1 cellular context compared by ENCODE assay signal in the genomic region with DNA sequence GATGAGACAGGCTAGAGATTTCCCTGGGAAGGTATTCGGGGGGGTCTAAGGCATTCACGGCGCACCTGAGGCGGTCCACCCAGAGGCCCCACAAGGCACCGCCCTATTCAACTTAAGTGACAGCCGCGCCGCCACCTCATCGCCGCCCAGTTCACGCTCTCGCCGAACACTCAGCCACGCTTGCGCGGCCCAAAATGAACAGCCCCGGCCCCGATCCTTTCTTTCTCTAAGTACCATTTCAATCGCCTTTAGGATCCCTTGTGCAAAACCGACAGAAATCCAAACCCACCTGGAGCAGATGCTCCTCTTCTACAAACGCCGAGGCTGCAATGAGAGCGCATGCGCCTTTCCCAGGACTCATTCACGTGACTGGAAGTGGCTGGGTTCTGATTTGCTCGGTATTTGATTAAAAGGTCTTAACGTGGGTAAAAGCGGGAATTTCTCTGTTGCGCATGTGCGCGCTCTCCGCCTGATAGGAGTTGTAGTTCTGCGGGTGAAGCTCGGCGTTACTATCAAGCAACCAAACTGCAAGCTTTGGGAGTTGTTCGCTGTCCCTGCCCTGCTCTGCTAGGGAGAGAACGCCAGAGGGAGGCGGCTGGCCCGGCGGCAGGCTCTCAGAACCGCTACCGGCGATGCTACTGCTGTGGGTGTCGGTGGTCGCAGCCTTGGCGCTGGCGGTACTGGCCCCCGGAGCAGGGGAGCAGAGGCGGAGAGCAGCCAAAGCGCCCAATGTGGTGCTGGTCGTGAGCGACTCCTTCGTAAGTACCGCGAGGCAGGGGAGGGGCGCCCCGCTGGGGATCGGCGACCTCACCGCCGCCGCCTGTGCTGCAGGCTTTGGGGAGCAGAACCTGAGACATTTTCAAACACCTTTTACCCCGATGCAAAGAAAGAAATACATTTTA.
A peak's percentile ranks its signal among the peaks of the same experiment; 100 is the strongest.
TF ChIP-seq lines count a peak whose summit lies in the region.

A gene with protein sequence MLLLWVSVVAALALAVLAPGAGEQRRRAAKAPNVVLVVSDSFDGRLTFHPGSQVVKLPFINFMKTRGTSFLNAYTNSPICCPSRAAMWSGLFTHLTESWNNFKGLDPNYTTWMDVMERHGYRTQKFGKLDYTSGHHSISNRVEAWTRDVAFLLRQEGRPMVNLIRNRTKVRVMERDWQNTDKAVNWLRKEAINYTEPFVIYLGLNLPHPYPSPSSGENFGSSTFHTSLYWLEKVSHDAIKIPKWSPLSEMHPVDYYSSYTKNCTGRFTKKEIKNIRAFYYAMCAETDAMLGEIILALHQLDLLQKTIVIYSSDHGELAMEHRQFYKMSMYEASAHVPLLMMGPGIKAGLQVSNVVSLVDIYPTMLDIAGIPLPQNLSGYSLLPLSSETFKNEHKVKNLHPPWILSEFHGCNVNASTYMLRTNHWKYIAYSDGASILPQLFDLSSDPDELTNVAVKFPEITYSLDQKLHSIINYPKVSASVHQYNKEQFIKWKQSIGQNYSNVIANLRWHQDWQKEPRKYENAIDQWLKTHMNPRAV (plus strand): TSS at position 455 of the 902 bp plus-strand sequence. CDS start 178 bp downstream, at position 633.
SKIC3 (minus strand) TSS at position 331 of the 902 bp plus-strand sequence. CDS start 7,827 bp downstream, outside the sequence.

TF ChIP-seq in HepG2, 621 proteins besides CTCF, POLR2A, EP300 and RAD21 (continued from another document and continues in another):
- TF ChIP-seq ZBTB46 (CRISPR knock-in tag; IDR thresholded peaks at IDR 0.05; ENCODE audit: borderline replicate concordance) (no peak), LRRFIP1 (CRISPR knock-in tag; conservative IDR thresholded peaks at IDR 0.05) (no peak), ZNF205 (CRISPR knock-in tag; IDR thresholded peaks at IDR 0.05) (peak; percentile 29; the same call in 1 of the 2 replicates), ZBTB8A (CRISPR knock-in tag; IDR thresholded peaks at IDR 0.05; ENCODE audit: borderline replicate concordance, low read depth) (no peak), KLF6 (CRISPR knock-in tag; IDR thresholded peaks at IDR 0.05) (no peak), IRX3 (CRISPR knock-in tag; IDR thresholded peaks at IDR 0.05; ENCODE audit: borderline replicate concordance, low read depth) (peak; percentile 67), ZMAT5 (CRISPR knock-in tag; IDR thresholded peaks at IDR 0.05; ENCODE audit: borderline replicate concordance, low read depth) (no peak), ADNP (CRISPR knock-in tag; IDR thresholded peaks at IDR 0.05) (no peak), ZNF556 (CRISPR knock-in tag; IDR thresholded peaks at IDR 0.05; ENCODE audit: borderline replicate concordance) (no peak; the same call in 1 of the 2 replicates), ZSCAN20 (CRISPR knock-in tag; IDR thresholded peaks at IDR 0.05; ENCODE audit: borderline replicate concordance) (no peak), MYC (CRISPR knock-in tag; IDR thresholded peaks at IDR 0.05; ENCODE audit: borderline replicate concordance) (peak; percentile 63; the same call in 1 of the 2 replicates), ZNF569 (CRISPR knock-in tag; IDR thresholded peaks at IDR 0.05; ENCODE audit: borderline replicate concordance) (no peak), ZNF30 (CRISPR knock-in tag; IDR thresholded peaks at IDR 0.05) (no peak; the same call in 1 of the 2 replicates), EEA1 (CRISPR knock-in tag; IDR thresholded peaks at IDR 0.05; ENCODE audit: borderline replicate concordance) (no peak), NFRKB (IDR thresholded peaks at IDR 0.05) (no peak), ARID5B (CRISPR knock-in tag; IDR thresholded peaks at IDR 0.05) (peak; percentile 56), HMG20B (CRISPR knock-in tag; conservative IDR thresholded peaks at IDR 0.05) (no peak; the same call in 1 of the 2 replicates), ZEB1 (IDR thresholded peaks at IDR 0.05; ENCODE audit: insufficient replicate concordance, low read depth) (peak; percentile 86), ZFAT (CRISPR knock-in tag; conservative IDR thresholded peaks at IDR 0.05) (no peak), ZC3H4 (CRISPR knock-in tag; IDR thresholded peaks at IDR 0.05; ENCODE audit: borderline replicate concordance) (peak; percentile 79; the same call in 1 of the 2 replicates), PRMT3 (CRISPR knock-in tag; IDR thresholded peaks at IDR 0.05; ENCODE audit: borderline replicate concordance, low read depth) (0 out of 2 replicates have a peak, but pooled peaks have one; percentile 55), ZNF260 (CRISPR knock-in tag; IDR thresholded peaks at IDR 0.05; ENCODE audit: borderline replicate concordance, low read depth) (no peak), KLF16 (CRISPR knock-in tag; IDR thresholded peaks at IDR 0.05) (peak in 1 of 2 experiments; percentile 61; a peak in 2 of 4 replicates), ZBTB3 (CRISPR knock-in tag; IDR thresholded peaks at IDR 0.05; ENCODE audit: borderline replicate concordance, low read depth) (no peak), MXI1 (IDR thresholded peaks at IDR 0.05; ENCODE audit: borderline replicate concordance, low read depth, low read length) (peak; percentile 73; the same call in 1 of the 3 replicates), ZFY (CRISPR knock-in tag; IDR thresholded peaks at IDR 0.05) (peak; percentile 65), ZNF317 (CRISPR knock-in tag; IDR thresholded peaks at IDR 0.05) (no peak), PHF21A (CRISPR knock-in tag; IDR thresholded peaks at IDR 0.05) (peak; percentile 85), ZNF724P (CRISPR knock-in tag; IDR thresholded peaks at IDR 0.05; ENCODE audit: borderline replicate concordance) (no peak), RBAK (CRISPR knock-in tag; IDR thresholded peaks at IDR 0.05) (0 out of 2 replicates have a peak, but pooled peaks have one; percentile 30), FOXJ3 (CRISPR knock-in tag; IDR thresholded peaks at IDR 0.05; ENCODE audit: borderline replicate concordance) (no peak), ZNF441 (CRISPR knock-in tag; IDR thresholded peaks at IDR 0.05; ENCODE audit: borderline replicate concordance) (peak; percentile 60; the same call in 1 of the 2 replicates), ISL2 (CRISPR knock-in tag; IDR thresholded peaks at IDR 0.05) (peak; percentile 50; the same call in 1 of the 2 replicates), YEATS2 (CRISPR knock-in tag; IDR thresholded peaks at IDR 0.05; ENCODE audit: borderline replicate concordance) (peak; percentile 87), KMT2B (CRISPR knock-in tag; IDR thresholded peaks at IDR 0.05) (peak; percentile 97), TMF1 (CRISPR knock-in tag; IDR thresholded peaks at IDR 0.05; ENCODE audit: low read depth) (0 out of 2 replicates have a peak, but pooled peaks have one; percentile 19), KLF9 (CRISPR knock-in tag; IDR thresholded peaks at IDR 0.05; ENCODE audit: low read depth) (no peak), GATAD2A (CRISPR knock-in tag; IDR thresholded peaks at IDR 0.05) (peak; percentile 52), MIER3 (CRISPR knock-in tag; IDR thresholded peaks at IDR 0.05; ENCODE audit: borderline replicate concordance) (peak; percentile 56; the same call in 1 of the 2 replicates), ZNF432 (CRISPR knock-in tag; IDR thresholded peaks at IDR 0.05; ENCODE audit: borderline replicate concordance) (no peak), BRCA1 (CRISPR knock-in tag; IDR thresholded peaks at IDR 0.05) (no peak; the same call in 1 of the 2 replicates), ZNF878 (CRISPR knock-in tag; IDR thresholded peaks at IDR 0.05) (peak; percentile 56; the same call in 1 of the 2 replicates)
- TF ChIP-seq, protein P1, sequence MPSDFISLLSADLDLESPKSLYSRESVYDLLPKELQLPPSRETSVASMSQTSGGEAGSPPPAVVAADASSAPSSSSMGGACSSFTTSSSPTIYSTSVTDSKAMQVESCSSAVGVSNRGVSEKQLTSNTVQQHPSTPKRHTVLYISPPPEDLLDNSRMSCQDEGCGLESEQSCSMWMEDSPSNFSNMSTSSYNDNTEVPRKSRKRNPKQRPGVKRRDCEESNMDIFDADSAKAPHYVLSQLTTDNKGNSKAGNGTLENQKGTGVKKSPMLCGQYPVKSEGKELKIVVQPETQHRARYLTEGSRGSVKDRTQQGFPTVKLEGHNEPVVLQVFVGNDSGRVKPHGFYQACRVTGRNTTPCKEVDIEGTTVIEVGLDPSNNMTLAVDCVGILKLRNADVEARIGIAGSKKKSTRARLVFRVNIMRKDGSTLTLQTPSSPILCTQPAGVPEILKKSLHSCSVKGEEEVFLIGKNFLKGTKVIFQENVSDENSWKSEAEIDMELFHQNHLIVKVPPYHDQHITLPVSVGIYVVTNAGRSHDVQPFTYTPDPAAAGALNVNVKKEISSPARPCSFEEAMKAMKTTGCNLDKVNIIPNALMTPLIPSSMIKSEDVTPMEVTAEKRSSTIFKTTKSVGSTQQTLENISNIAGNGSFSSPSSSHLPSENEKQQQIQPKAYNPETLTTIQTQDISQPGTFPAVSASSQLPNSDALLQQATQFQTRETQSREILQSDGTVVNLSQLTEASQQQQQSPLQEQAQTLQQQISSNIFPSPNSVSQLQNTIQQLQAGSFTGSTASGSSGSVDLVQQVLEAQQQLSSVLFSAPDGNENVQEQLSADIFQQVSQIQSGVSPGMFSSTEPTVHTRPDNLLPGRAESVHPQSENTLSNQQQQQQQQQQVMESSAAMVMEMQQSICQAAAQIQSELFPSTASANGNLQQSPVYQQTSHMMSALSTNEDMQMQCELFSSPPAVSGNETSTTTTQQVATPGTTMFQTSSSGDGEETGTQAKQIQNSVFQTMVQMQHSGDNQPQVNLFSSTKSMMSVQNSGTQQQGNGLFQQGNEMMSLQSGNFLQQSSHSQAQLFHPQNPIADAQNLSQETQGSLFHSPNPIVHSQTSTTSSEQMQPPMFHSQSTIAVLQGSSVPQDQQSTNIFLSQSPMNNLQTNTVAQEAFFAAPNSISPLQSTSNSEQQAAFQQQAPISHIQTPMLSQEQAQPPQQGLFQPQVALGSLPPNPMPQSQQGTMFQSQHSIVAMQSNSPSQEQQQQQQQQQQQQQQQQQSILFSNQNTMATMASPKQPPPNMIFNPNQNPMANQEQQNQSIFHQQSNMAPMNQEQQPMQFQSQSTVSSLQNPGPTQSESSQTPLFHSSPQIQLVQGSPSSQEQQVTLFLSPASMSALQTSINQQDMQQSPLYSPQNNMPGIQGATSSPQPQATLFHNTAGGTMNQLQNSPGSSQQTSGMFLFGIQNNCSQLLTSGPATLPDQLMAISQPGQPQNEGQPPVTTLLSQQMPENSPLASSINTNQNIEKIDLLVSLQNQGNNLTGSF (CRISPR knock-in tag; IDR thresholded peaks at IDR 0.05): no peak
